8 cellular contexts compared by ENCODE assay signal in the genomic region with DNA sequence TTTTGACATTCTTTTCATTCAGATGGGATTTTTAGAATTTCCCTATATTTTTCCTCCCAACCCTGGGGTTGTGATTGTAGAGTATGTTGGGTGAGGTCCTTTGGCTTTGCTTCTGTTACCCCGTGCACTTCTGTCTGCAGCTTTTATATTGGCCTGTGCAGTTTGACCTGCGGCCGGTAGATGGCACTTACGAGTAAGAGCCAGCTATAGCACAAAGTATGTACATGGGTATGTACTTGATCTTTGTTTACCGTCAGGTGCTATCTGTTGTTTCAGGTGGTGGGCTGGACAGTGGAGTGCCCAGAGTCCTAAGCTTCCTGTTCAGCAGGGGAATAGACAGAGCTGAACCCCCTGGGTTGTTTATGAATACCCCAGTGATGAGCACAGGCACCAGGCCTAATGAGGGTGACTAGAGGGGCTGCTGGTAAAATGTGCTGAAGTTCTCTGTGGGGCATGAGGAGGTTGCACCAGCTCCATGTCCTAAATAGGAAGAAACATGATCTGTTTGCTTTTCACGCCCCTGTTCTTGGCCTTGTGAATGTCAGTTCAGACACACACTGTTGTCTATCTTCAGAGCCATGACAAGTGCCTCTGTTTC. TPM values are rescaled to one million over a fixed set of nuclear protein-coding genes. Genes with fewer than 3 reads are reported as not detected.
DNase-seq lines count a peak whose midpoint lies in the region; ATAC-seq, FAIRE-seq and TF ChIP-seq lines count a peak whose summit lies in the region.

No MANE protein-coding gene starts in this region.

- peak; percentile 78 for DNase-seq in DMS53 treated with DMSO at 0.1 percent for 48 hours (lab: John Stamatoyannopoulos, UW; ENCODE audit: unreplicated experiment)
- DNase-seq in NOMO-1 (lab: John Stamatoyannopoulos, UW; ENCODE audit: unreplicated experiment in 2 of 2) = peak; percentile 19 to 56
- DNase-seq in endothelial cell of umbilical vein (ENCODE audit: low read depth, low spot score) = peak; percentile 18
- DNase-seq in trophoblast cell = peak; percentile 19 to 76
- DNase-seq in NCI-H345 (lab: John Stamatoyannopoulos, UW) = no peak
- no peak for DNase-seq in stimulated activated CD4-positive, alpha-beta T cell treated with anti-CD3 and anti-CD28 coated beads, Interleukin-4, amount 100 ng/mL, for 4 hours

- no peak overlapping the region for H3K18ac ChIP-seq in trophoblast cell (ENCODE audit: low read length)

- H3K36me3 ChIP-seq in endothelial cell of umbilical vein (ENCODE audit: control insufficient read depth in 2 of 2, extremely low read depth in 1 of 2, insufficient read depth in 2 of 2, low read length in 2 of 2) (no peaks in the 10 kb centered on the region), trophoblast cell (ENCODE audit: control insufficient read depth in 1 of 2, insufficient read depth in 2 of 2, low read length in 2 of 2) (no peaks in the 10 kb centered on the region)

- no peak overlapping the region for H3K14ac ChIP-seq in trophoblast cell (ENCODE audit: low read length)

- no CpG with 5 or more reads among the region's 6 CpGs for WGBS in trophoblast cell (ENCODE audit: extremely low coverage, insufficient coverage, insufficient read length)

- H3K9me3 ChIP-seq in endothelial cell of umbilical vein (replicated peaks; ENCODE audit: control insufficient read depth, insufficient read depth, low read length) (no peaks in the 10 kb centered on the region), trophoblast cell (ENCODE audit: insufficient read depth, low read depth, low read length) (peaks cover 2% of the 10 kb centered on the region)

- H2BK5ac ChIP-seq in trophoblast cell (ENCODE audit: low read depth, low read length, poor library complexity) = no peak overlapping the region

- H3K23ac ChIP-seq in trophoblast cell (ENCODE audit: low read length) = no peak overlapping the region

- peak; percentile 79 for FAIRE-seq in endothelial cell of umbilical vein (lab: Jason Lieb, UNC)

- H2BK120ac ChIP-seq in trophoblast cell (ENCODE audit: insufficient read depth, low read length, poor library complexity) = no peak overlapping the region

- no peaks in the 10 kb centered on the region for H4K20me1 ChIP-seq in endothelial cell of umbilical vein (replicated peaks; ENCODE audit: control insufficient read depth, extremely low read depth, insufficient read depth, low read length)

- no peak for TF ChIP-seq POLR2A in endothelial cell of umbilical vein (IDR thresholded peaks at IDR 0.05; ENCODE audit: low read depth, low read length)

- no peak overlapping the region for H2BK12ac ChIP-seq in trophoblast cell (ENCODE audit: low read length)

- no peak overlapping the region for H3K4ac ChIP-seq in trophoblast cell (ENCODE audit: low read depth, low read length)

- CTCF ChIA-PET in endothelial cell of umbilical vein (lab: Charles Lee) = interaction anchor here (0.6 to 2.6 kb wide), 23 partner anchors 8 to 1946 kb away, joined by 3 to 22 read pairs (median 4); no protein-coding TSS in a partner anchor

- H2AFZ ChIP-seq in endothelial cell of umbilical vein (ENCODE audit: low read depth, low read length) = no peak overlapping the region
- no peak overlapping the region for H2AFZ ChIP-seq in trophoblast cell (ENCODE audit: insufficient read depth, low read length, poor library complexity)

- H3K79me1 ChIP-seq in trophoblast cell (ENCODE audit: low read length) = no peaks in the 10 kb centered on the region

- no peak overlapping the region for H3K4me2 ChIP-seq in endothelial cell of umbilical vein (ENCODE audit: insufficient read depth, low read length)
- no peak overlapping the region for H3K4me2 ChIP-seq in trophoblast cell (ENCODE audit: low read length)

- H3K27ac ChIP-seq in endothelial cell of umbilical vein (ENCODE audit: insufficient read depth, low read depth, low read length) (no peak overlapping the region), trophoblast cell (ENCODE audit: low read depth, low read length) (no peak overlapping the region)

- H3K4me3 ChIP-seq in endothelial cell of umbilical vein (replicated peaks in 1 of 3; ENCODE audit: insufficient read depth in 1 of 3, low read depth in 1 of 3, low read length in 3 of 3) (no peak overlapping the region), trophoblast cell (ENCODE audit: low read depth, low read length) (no peak overlapping the region)

- H4K8ac ChIP-seq in trophoblast cell (ENCODE audit: low read depth, low read length) = no peak overlapping the region

- H4K12ac ChIP-seq in trophoblast cell (ENCODE audit: low read depth, low read length) = no peak overlapping the region

- H2AK5ac ChIP-seq in trophoblast cell (ENCODE audit: low read length) = no peak overlapping the region

- BruUV-seq in endothelial cell of umbilical vein (replicated peaks; lab: Mats Ljungman, UMichigan) = no TSS peak

- dilution Hi-C loops in endothelial cell of umbilical vein (cut with MboI; ENCODE audit: extremely low pct_ligation_motif_present, low sequenced_read_pairs) = no loop called here

- POLR2A ChIA-PET in endothelial cell of umbilical vein (lab: Charles Lee) = interaction anchor here (0.6 kb wide), 1 partner anchor 764 kb away, joined by 3 read pairs; no protein-coding TSS in a partner anchor

- H3K4me1 ChIP-seq in endothelial cell of umbilical vein (ENCODE audit: control insufficient read depth, extremely low read depth, insufficient read depth, low read length) (no peaks in the 10 kb centered on the region), trophoblast cell (ENCODE audit: control insufficient read depth in 1 of 2, insufficient read depth in 2 of 2, low read length in 2 of 2) (no peaks in the 10 kb centered on the region)

- H3K27me3 ChIP-seq in endothelial cell of umbilical vein (ENCODE audit: control insufficient read depth in 2 of 2, insufficient read depth in 2 of 2, low read length in 2 of 2) = no peaks in the 10 kb centered on the region
- no peaks in the 10 kb centered on the region for H3K27me3 ChIP-seq in trophoblast cell (ENCODE audit: insufficient read depth, low read length)

- H4K91ac ChIP-seq in trophoblast cell (ENCODE audit: low read depth, low read length) = no peak overlapping the region

- H3K9ac ChIP-seq in endothelial cell of umbilical vein (replicated peaks; ENCODE audit: extremely low read depth, insufficient read depth, low read length) = no peak overlapping the region
- H3K9ac ChIP-seq in trophoblast cell (ENCODE audit: low read length) = no peak overlapping the region

- ATAC-seq in GM19023 (IDR thresholded peaks at IDR 0.05; ENCODE audit: unreplicated experiment) = peak; percentile 90
- peak; percentile 94 for ATAC-seq in HG03060 (IDR thresholded peaks at IDR 0.05; ENCODE audit: low read depth, unreplicated experiment)

- H3K79me2 ChIP-seq in endothelial cell of umbilical vein (ENCODE audit: control insufficient read depth, insufficient read depth, low read length) = no peaks in the 10 kb centered on the region
- no peaks in the 10 kb centered on the region for H3K79me2 ChIP-seq in trophoblast cell (ENCODE audit: control insufficient read depth, insufficient read depth, low read length, poor library complexity)

- no peaks in the 10 kb centered on the region for H3K9me1 ChIP-seq in endothelial cell of umbilical vein (replicated peaks; ENCODE audit: control insufficient read depth, extremely low read depth, insufficient read depth, low read length)

- intact Hi-C loops in endothelial cell of umbilical vein (cut with micrococcal nuclease) = no loop called here

- peak; percentile 81 to 84 for TF ChIP-seq CTCF in endothelial cell of umbilical vein (IDR thresholded peaks at IDR 0.05; ENCODE audit: extremely low read depth in 1 of 2, insufficient read depth in 1 of 2, low read depth in 1 of 2, low read length in 2 of 2)

TF ChIP-seq in endothelial cell of umbilical vein, 7 proteins besides CTCF, POLR2A, EP300 and RAD21:
- TF ChIP-seq GATA2 (IDR thresholded peaks at IDR 0.05; ENCODE audit: insufficient read depth, insufficient read length, low read depth, low read length) (no peak), POLR2AphosphoS5 (IDR thresholded peaks at IDR 0.05; ENCODE audit: insufficient read depth, low read depth, low read length) (no peak), FOS (IDR thresholded peaks at IDR 0.05; ENCODE audit: borderline replicate concordance, insufficient read depth, low read length) (no peak), JUN (IDR thresholded peaks at IDR 0.05; ENCODE audit: borderline replicate concordance, insufficient read depth, insufficient read length, low read depth) (no peak), MYC (IDR thresholded peaks at IDR 0.05; ENCODE audit: low read depth, low read length) (no peak), EZH2 (IDR thresholded peaks at IDR 0.05; ENCODE audit: borderline replicate concordance, low read depth, low read length, severe bottlenecking) (no peak)
- TF ChIP-seq, protein P1, sequence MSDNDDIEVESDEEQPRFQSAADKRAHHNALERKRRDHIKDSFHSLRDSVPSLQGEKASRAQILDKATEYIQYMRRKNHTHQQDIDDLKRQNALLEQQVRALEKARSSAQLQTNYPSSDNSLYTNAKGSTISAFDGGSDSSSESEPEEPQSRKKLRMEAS (IDR thresholded peaks at IDR 0.05; ENCODE audit: insufficient read depth, insufficient read length) = no peak

RNA-seq across cellular contexts. Expression of gene THUMPD2, which starts 58.9 kb away (rescaled TPM):
- total RNA-seq in endothelial cell of umbilical vein = 8.2 and 8.9 TPM in 2 replicates
- 3.5 and 4.3 TPM in 2 replicates for polyA plus RNA-seq in endothelial cell of umbilical vein
- 6.1 TPM in 2 replicates for polyA plus RNA-seq in endothelial cell of umbilical vein (2011; cell fraction: cytosol; rRNA removed)
- 22.7 and 24.2 TPM in 2 replicates for polyA plus RNA-seq in endothelial cell of umbilical vein (2011; cell fraction: nucleus; rRNA removed)
- polyA plus RNA-seq in endothelial cell of umbilical vein (2012) = 6.8 and 7.9 TPM in 2 replicates
- polyA minus RNA-seq in endothelial cell of umbilical vein = 7.6 and 8.6 TPM in 2 replicates
- polyA minus RNA-seq in endothelial cell of umbilical vein (2011; cell fraction: cytosol; rRNA and poly(A)+ RNA removed) = 5.1 TPM
- 17.6 and 27.2 TPM in 2 replicates for polyA minus RNA-seq in endothelial cell of umbilical vein (2011; cell fraction: nucleus; rRNA and poly(A)+ RNA removed)
- 4.4 and 4.9 TPM in 2 replicates for polyA plus RNA-seq in trophoblast cell (2013)

Comparison
In these comparisons a context has a peak if more than half of its experiments do, and no peak if none do; other contexts are left out.
1. DNase-seq: peak in DMS53 treated with DMSO at 0.1 percent for 48 hours (single experiment), NOMO-1 (2 of 2), endothelial cell of umbilical vein (single experiment) and trophoblast cell (2 of 2); none in NCI-H345 (single experiment) and stimulated activated CD4-positive, alpha-beta T cell treated with anti-CD3 and anti-CD28 coated beads, Interleukin-4, amount 100 ng/mL, for 4 hours (0 of 2).